In genomic region chr11:49208006-49208721, GRCh38 we compare ENCODE assay signal across 7 cellular contexts. TPM values are rescaled to one million over a fixed set of nuclear protein-coding genes. Genes with fewer than 3 reads are reported as not detected.
DNase-seq lines count a peak whose midpoint lies in the region; ATAC-seq, FAIRE-seq and TF ChIP-seq lines count a peak whose summit lies in the region.

Gene FOLH1 (minus strand): TSS chr11:49208602. CDS start chr11:49208409, 193 bp downstream.

- FAIRE-seq in astrocyte (lab: Jason Lieb, UNC): no peak

- H3K4me3 Mint-ChIP-seq in astrocyte (ENCODE audit: unreplicated experiment): peak within 1 kb of the TSS; percentile 82

- H3K27me3 ChIP-seq in astrocyte (ENCODE audit: insufficient read depth, low read length) (no peaks in the 10 kb centered on the region), thoracic aorta (replicated peaks; ENCODE audit: insufficient read depth) (no peaks in the 10 kb centered on the region)

- no peaks in the 10 kb centered on the region for H3K9me3 ChIP-seq in astrocyte (ENCODE audit: insufficient read depth, low read depth, low read length)
- no peaks in the 10 kb centered on the region for H3K9me3 ChIP-seq in thoracic aorta

- H2AFZ ChIP-seq in astrocyte (ENCODE audit: low read depth, low read length): peak within 1 kb of the TSS; percentile 34

- H3K36me3 ChIP-seq in astrocyte (ENCODE audit: insufficient read depth, low read length): no peaks in the 10 kb centered on the region
- H3K36me3 ChIP-seq in thoracic aorta: no peaks in the 10 kb centered on the region

- H3K4me2 ChIP-seq in astrocyte (ENCODE audit: low read length): peak within 1 kb of the TSS; percentile 55

- no peaks in the 10 kb centered on the region for H3K4me1 Mint-ChIP-seq in astrocyte (ENCODE audit: low read depth, unreplicated experiment)

- H3K9me3 Mint-ChIP-seq in astrocyte (ENCODE audit: unreplicated experiment): peaks cover 6% of the 10 kb centered on the region

- no peaks in the 10 kb centered on the region for H4K20me1 ChIP-seq in astrocyte (ENCODE audit: insufficient read depth, low read length)

- H3K9ac ChIP-seq in astrocyte (ENCODE audit: low read length): no peak within 1 kb of the TSS

- H3K4me1 ChIP-seq in astrocyte (ENCODE audit: insufficient read depth, low read length) (no peaks in the 10 kb centered on the region), thoracic aorta (ENCODE audit: control insufficient read depth in 1 of 2, low read depth in 2 of 2) (no peaks in the 10 kb centered on the region)

- no peaks in the 10 kb centered on the region for H3K79me2 ChIP-seq in astrocyte (ENCODE audit: insufficient read depth, low read length)

- DNase-seq in astrocyte (ENCODE audit: low read depth): no peak
- peak; percentile 36 for DNase-seq in kidney tubule cell (ENCODE audit: low spot score)
- DNase-seq in thoracic aorta (ENCODE audit: low spot score): no peak
- no peak for DNase-seq in mesenteric fat pad (ENCODE audit: low spot score)

- peak; percentile 57 for ATAC-seq in HG03432 (IDR thresholded peaks at IDR 0.05; ENCODE audit: unreplicated experiment)
- no peak for ATAC-seq in thoracic aorta (ENCODE audit: insufficient number of reproducible peaks, low FRiP score, low read depth)
- no peak for ATAC-seq in HG03045 (IDR thresholded peaks at IDR 0.05; ENCODE audit: unreplicated experiment)
- ATAC-seq in HG02763 (IDR thresholded peaks at IDR 0.05; ENCODE audit: unreplicated experiment): no peak

- H3K27ac ChIP-seq in astrocyte (ENCODE audit: low read depth, low read length): no peak within 1 kb of the TSS
- no peak within 1 kb of the TSS for H3K27ac ChIP-seq in thoracic aorta

- TF ChIP-seq CTCF in astrocyte (IDR thresholded peaks at IDR 0.05; ENCODE audit: insufficient read depth, low read depth, low read length) (no peak), thoracic aorta (IDR thresholded peaks at IDR 0.05) (no peak)

- H3K4me3 ChIP-seq in astrocyte (ENCODE audit: insufficient read depth, low read depth, low read length) (no peak within 1 kb of the TSS), thoracic aorta (peak within 1 kb of the TSS; percentile 73)

- no peaks in the 10 kb centered on the region for H3K36me3 Mint-ChIP-seq in astrocyte (ENCODE audit: low read depth, unreplicated experiment)

- peaks cover 11% of the 10 kb centered on the region for H3K27me3 Mint-ChIP-seq in astrocyte (ENCODE audit: low read depth, unreplicated experiment)

- no peak within 1 kb of the TSS for H3K27ac Mint-ChIP-seq in astrocyte (ENCODE audit: unreplicated experiment)

RNA-seq across cellular contexts. Expression of gene FOLH1, which starts in this region (rescaled TPM):
- total RNA-seq in astrocyte (0.19 and 0.36 TPM in 2 replicates), thoracic aorta (1 to 10 TPM in 1 of 2 donors, under 1 TPM in 1; 0.63 to 4.7 TPM), mesenteric fat pad (0.90 TPM)
